8 cellular contexts compared by ENCODE assay signal in genomic region chr4:168848112-168848511, GRCh38.
DNase-seq lines count a peak whose midpoint lies in the region; ATAC-seq and TF ChIP-seq lines count a peak whose summit lies in the region.

No MANE protein-coding gene starts in this region.

- H3K9me3 Mint-ChIP-seq in CD8-positive, alpha-beta T cell = no peaks in the 10 kb centered on the region

- H3K9me3 ChIP-seq in colonic mucosa (no peaks in the 10 kb centered on the region), lower lobe of right lung (no peaks in the 10 kb centered on the region), tibial nerve (no peaks in the 10 kb centered on the region)
- H3K9me3 ChIP-seq in CD8-positive, alpha-beta T cell (ENCODE audit: low read length) = no peaks in the 10 kb centered on the region

- H3K4me3 Mint-ChIP-seq in CD8-positive, alpha-beta T cell = no peak overlapping the region

- H3K4me1 ChIP-seq in colonic mucosa (no peaks in the 10 kb centered on the region), lower lobe of right lung (peaks cover 40% of the 10 kb centered on the region), tibial nerve (peaks cover 0 to 77% (median 23%) of the 10 kb centered on the region in 4 donors)
- no peaks in the 10 kb centered on the region for H3K4me1 ChIP-seq in CD8-positive, alpha-beta T cell (ENCODE audit: insufficient read depth, low read length)

- TF ChIP-seq EP300 in tibial nerve (IDR thresholded peaks at IDR 0.05) = peak in 1 of 2 donors; percentile 54

- H3K4me3 ChIP-seq in colonic mucosa (no peak overlapping the region), lower lobe of right lung (peak overlapping the region; percentile 27), tibial nerve (peak overlapping the region in 3 of 4 donors; percentile 3 to 36 (median 15))
- no peak overlapping the region for H3K4me3 ChIP-seq in CD8-positive, alpha-beta T cell (ENCODE audit: low read depth, low read length)

- CTCF ChIA-PET in CD8-positive, alpha-beta T cell (lab: Charles Lee) = no interaction called here

- POLR2A ChIA-PET in CD8-positive, alpha-beta T cell (lab: Charles Lee) = interaction anchor here (0.8 kb wide), 1 partner anchor 162 kb away, joined by 3 read pairs; the partner anchor contains the start of gene CBR4

- H3K27ac ChIP-seq in colonic mucosa (peak overlapping the region; percentile 11), lower lobe of right lung (peak overlapping the region; percentile 43), tibial nerve (peak overlapping the region; percentile 1 to 85 (median 70))
- no peak overlapping the region for H3K27ac ChIP-seq in CD8-positive, alpha-beta T cell (ENCODE audit: low read depth, low read length)

- peak overlapping the region in 1 of 2 donors; percentile 29 for H3K9ac ChIP-seq in colonic mucosa (ENCODE audit: low read depth in 2 of 2, low read length in 2 of 2)

- H3K36me3 Mint-ChIP-seq in CD8-positive, alpha-beta T cell = no peaks in the 10 kb centered on the region

- peaks cover 3% of the 10 kb centered on the region for H3K36me3 ChIP-seq in colonic mucosa
- no peaks in the 10 kb centered on the region for H3K36me3 ChIP-seq in lower lobe of right lung
- H3K36me3 ChIP-seq in tibial nerve = no peaks in the 10 kb centered on the region
- no peaks in the 10 kb centered on the region for H3K36me3 ChIP-seq in CD8-positive, alpha-beta T cell (ENCODE audit: insufficient read depth, low read length)

- peaks cover 9% of the 10 kb centered on the region for H3K27me3 Mint-ChIP-seq in CD8-positive, alpha-beta T cell (ENCODE audit: low read depth)

- ATAC-seq in lower lobe of right lung (peak; percentile 65 to 70), HG02798 (IDR thresholded peaks at IDR 0.05; ENCODE audit: poor library complexity, unreplicated experiment) (no peak)
- ATAC-seq in CD8-positive, alpha-beta T cell = no peak

- TF ChIP-seq CTCF in colonic mucosa (IDR thresholded peaks at IDR 0.05) (no peak), lower lobe of right lung (IDR thresholded peaks at IDR 0.05) (no peak), tibial nerve (IDR thresholded peaks at IDR 0.05) (no peak)
- TF ChIP-seq CTCF in CD8-positive, alpha-beta T cell (IDR thresholded peaks at IDR 0.05) = no peak

- no peak overlapping the region for H3K27ac Mint-ChIP-seq in CD8-positive, alpha-beta T cell

- DNase-seq in NOMO-1 (lab: John Stamatoyannopoulos, UW; ENCODE audit: unreplicated experiment in 2 of 2) (peak; percentile 43 to 63), NOMO-1 treated with dmso at 0.1 percent for 144 hours (lab: John Stamatoyannopoulos, UW; ENCODE audit: unreplicated experiment) (no peak), colonic mucosa (no peak), lower lobe of right lung (no peak), tibial nerve (ENCODE audit: low spot score in 2 of 2) (no peak), HT-29 (ENCODE audit: low spot score) (no peak)
- DNase-seq in CD8-positive, alpha-beta T cell = no peak

- peaks cover 9% of the 10 kb centered on the region for H3K4me1 Mint-ChIP-seq in CD8-positive, alpha-beta T cell (ENCODE audit: low read depth)

- no peak for TF ChIP-seq POLR2A in tibial nerve (IDR thresholded peaks at IDR 0.05)

- 9 to 11% methylated on average over 4 of the region's 4 CpGs for WGBS in tibial nerve, 2 donors

- H3K27me3 ChIP-seq in colonic mucosa (no peaks in the 10 kb centered on the region), lower lobe of right lung (ENCODE audit: low read depth) (no peaks in the 10 kb centered on the region), tibial nerve (no peaks in the 10 kb centered on the region)
- H3K27me3 ChIP-seq in CD8-positive, alpha-beta T cell (ENCODE audit: insufficient read depth, low read length) = no peaks in the 10 kb centered on the region

- intact Hi-C loops in colonic mucosa (cut with DNase I) = no loop called here
- intact Hi-C loops in lower lobe of right lung (cut with DNase I) = no loop called here
- intact Hi-C loops in CD8-positive, alpha-beta T cell (cut with DNase I, micrococcal nuclease) = no loop called here

Comparison
In these comparisons a context has a peak if more than half of its experiments do, and no peak if none do; other contexts are left out.
1. DNase-seq: peak in NOMO-1 (2 of 2); none in NOMO-1 treated with dmso at 0.1 percent for 144 hours (single experiment), colonic mucosa (single experiment), lower lobe of right lung (single experiment), tibial nerve (0 of 2), CD8-positive, alpha-beta T cell (0 of 7) and HT-29 (single experiment).
2. H3K4me3 ChIP-seq: peak in lower lobe of right lung (single experiment) and tibial nerve (3 of 4); none in colonic mucosa (single experiment) and CD8-positive, alpha-beta T cell (single experiment).
3. ATAC-seq: peak in lower lobe of right lung (2 of 2); none in HG02798 (single experiment) and CD8-positive, alpha-beta T cell (single experiment).